ENCODE assay signal across 1 cellular context in the genomic region with DNA sequence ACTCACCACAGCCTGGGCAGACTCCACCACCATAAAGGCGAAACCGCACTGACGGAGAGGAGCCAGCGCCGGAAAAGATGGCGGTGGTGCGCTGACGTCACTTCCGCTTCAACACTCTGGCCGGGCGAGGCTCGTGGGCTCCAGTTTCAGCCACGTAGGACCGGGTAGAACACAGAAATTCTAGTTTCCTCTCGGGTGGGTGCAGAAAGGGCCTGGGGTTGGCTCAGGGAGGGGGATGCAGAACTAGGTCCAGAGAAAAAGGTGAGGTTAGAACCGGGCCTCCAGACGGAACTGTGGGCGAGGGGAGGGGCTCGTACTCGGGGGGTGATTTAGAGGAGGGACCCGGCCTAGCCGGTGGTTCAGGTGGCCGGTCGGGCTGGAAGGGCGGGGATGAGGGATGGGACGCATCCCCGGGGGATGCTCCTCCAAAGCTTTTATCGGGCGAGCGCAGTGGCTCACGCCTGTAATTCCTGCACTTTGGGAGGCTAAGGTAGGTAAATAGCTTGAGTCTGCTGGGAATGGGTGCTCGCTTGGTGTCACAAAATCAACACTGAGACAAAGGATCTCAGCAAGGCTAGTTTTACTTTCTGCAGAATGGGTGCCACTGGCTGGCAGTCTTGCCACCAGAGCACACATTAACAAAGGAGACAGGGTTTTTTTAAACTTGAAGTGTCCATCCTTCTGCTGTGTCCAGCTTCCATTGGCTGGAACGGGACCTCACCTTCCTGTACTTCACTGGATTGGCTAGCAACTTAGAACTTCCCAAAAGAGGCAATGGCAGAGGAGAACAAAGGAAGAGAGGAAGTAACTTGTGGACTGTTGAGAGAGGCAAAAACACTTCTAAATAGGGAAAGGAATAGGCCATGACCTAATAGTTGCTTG.
TF ChIP-seq lines count a peak whose summit lies in the region.

TSS of gene ZNF561 (minus strand) at position 77 of the 882 bp plus-strand sequence. CDS start 1,776 bp downstream, outside the sequence.

TF ChIP-seq in HepG2, 621 proteins besides CTCF, POLR2A, EP300 and RAD21 (continued from another document and continues in another):
- TF ChIP-seq TBX2 (CRISPR knock-in tag; IDR thresholded peaks at IDR 0.05; ENCODE audit: borderline replicate concordance) (peak; percentile 48; the same call in 1 of the 2 replicates), ZNF646 (CRISPR knock-in tag; IDR thresholded peaks at IDR 0.05) (0 out of 2 replicates have a peak, but pooled peaks have one; percentile 15), NR2C2 (CRISPR knock-in tag; IDR thresholded peaks at IDR 0.05; ENCODE audit: borderline replicate concordance) (peak; percentile 74), ZNF619 (CRISPR knock-in tag; IDR thresholded peaks at IDR 0.05) (peak; percentile 6), ZNF672 (CRISPR knock-in tag; IDR thresholded peaks at IDR 0.05) (no peak), IRF2 (CRISPR knock-in tag; IDR thresholded peaks at IDR 0.05) (peak; percentile 6; the same call in 1 of the 2 replicates), ZNF232 (CRISPR knock-in tag; IDR thresholded peaks at IDR 0.05; ENCODE audit: borderline replicate concordance) (no peak; the same call in 1 of the 2 replicates), ZNF207 (IDR thresholded peaks at IDR 0.05; ENCODE audit: borderline replicate concordance) (no peak), TBX3 (IDR thresholded peaks at IDR 0.05; ENCODE audit: borderline replicate concordance) (no peak), FIP1L1 (IDR thresholded peaks at IDR 0.05; ENCODE audit: borderline replicate concordance, insufficient read depth, low read depth, low read length) (no peak), NR1H2 (CRISPR knock-in tag; IDR thresholded peaks at IDR 0.05; ENCODE audit: borderline replicate concordance, low read depth) (0 out of 2 replicates have a peak, but pooled peaks have one; percentile 43), ZNF101 (CRISPR knock-in tag; IDR thresholded peaks at IDR 0.05; ENCODE audit: borderline replicate concordance, low read depth) (no peak), REL (CRISPR knock-in tag; conservative IDR thresholded peaks at IDR 0.05) (0 out of 2 replicates have a peak, but pooled peaks have one; percentile 34), ZNF160 (CRISPR knock-in tag; IDR thresholded peaks at IDR 0.05) (no peak), ZNF75D (CRISPR knock-in tag; IDR thresholded peaks at IDR 0.05; ENCODE audit: borderline replicate concordance) (peak; percentile 87), ZNF430 (CRISPR knock-in tag; IDR thresholded peaks at IDR 0.05) (peak; percentile 64; the same call in 1 of the 2 replicates), ZC3H4 (CRISPR knock-in tag; IDR thresholded peaks at IDR 0.05; ENCODE audit: borderline replicate concordance) (no peak; the same call in 1 of the 2 replicates)
- TF ChIP-seq, protein P1, sequence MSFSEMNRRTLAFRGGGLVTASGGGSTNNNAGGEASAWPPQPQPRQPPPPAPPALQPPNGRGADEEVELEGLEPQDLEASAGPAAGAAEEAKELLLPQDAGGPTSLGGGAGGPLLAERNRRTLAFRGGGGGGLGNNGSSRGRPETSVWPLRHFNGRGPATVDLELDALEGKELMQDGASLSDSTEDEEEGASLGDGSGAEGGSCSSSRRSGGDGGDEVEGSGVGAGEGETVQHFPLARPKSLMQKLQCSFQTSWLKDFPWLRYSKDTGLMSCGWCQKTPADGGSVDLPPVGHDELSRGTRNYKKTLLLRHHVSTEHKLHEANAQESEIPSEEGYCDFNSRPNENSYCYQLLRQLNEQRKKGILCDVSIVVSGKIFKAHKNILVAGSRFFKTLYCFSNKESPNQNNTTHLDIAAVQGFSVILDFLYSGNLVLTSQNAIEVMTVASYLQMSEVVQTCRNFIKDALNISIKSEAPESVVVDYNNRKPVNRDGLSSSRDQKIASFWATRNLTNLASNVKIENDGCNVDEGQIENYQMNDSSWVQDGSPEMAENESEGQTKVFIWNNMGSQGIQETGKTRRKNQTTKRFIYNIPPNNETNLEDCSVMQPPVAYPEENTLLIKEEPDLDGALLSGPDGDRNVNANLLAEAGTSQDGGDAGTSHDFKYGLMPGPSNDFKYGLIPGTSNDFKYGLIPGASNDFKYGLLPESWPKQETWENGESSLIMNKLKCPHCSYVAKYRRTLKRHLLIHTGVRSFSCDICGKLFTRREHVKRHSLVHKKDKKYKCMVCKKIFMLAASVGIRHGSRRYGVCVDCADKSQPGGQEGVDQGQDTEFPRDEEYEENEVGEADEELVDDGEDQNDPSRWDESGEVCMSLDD (CRISPR knock-in tag; IDR thresholded peaks at IDR 0.05; ENCODE audit: borderline replicate concordance), result no peak
- TF ChIP-seq, protein P2, sequence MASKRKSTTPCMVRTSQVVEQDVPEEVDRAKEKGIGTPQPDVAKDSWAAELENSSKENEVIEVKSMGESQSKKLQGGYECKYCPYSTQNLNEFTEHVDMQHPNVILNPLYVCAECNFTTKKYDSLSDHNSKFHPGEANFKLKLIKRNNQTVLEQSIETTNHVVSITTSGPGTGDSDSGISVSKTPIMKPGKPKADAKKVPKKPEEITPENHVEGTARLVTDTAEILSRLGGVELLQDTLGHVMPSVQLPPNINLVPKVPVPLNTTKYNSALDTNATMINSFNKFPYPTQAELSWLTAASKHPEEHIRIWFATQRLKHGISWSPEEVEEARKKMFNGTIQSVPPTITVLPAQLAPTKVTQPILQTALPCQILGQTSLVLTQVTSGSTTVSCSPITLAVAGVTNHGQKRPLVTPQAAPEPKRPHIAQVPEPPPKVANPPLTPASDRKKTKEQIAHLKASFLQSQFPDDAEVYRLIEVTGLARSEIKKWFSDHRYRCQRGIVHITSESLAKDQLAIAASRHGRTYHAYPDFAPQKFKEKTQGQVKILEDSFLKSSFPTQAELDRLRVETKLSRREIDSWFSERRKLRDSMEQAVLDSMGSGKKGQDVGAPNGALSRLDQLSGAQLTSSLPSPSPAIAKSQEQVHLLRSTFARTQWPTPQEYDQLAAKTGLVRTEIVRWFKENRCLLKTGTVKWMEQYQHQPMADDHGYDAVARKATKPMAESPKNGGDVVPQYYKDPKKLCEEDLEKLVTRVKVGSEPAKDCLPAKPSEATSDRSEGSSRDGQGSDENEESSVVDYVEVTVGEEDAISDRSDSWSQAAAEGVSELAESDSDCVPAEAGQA (IDR thresholded peaks at IDR 0.05; ENCODE audit: low read depth), result peak; percentile 88; the same call in 1 of the 2 replicates
- TF ChIP-seq, protein P2 (CRISPR knock-in tag; IDR thresholded peaks at IDR 0.05; ENCODE audit: borderline replicate concordance), result peak; percentile 29; the same call in 1 of the 2 replicates
- TF ChIP-seq, protein P3, sequence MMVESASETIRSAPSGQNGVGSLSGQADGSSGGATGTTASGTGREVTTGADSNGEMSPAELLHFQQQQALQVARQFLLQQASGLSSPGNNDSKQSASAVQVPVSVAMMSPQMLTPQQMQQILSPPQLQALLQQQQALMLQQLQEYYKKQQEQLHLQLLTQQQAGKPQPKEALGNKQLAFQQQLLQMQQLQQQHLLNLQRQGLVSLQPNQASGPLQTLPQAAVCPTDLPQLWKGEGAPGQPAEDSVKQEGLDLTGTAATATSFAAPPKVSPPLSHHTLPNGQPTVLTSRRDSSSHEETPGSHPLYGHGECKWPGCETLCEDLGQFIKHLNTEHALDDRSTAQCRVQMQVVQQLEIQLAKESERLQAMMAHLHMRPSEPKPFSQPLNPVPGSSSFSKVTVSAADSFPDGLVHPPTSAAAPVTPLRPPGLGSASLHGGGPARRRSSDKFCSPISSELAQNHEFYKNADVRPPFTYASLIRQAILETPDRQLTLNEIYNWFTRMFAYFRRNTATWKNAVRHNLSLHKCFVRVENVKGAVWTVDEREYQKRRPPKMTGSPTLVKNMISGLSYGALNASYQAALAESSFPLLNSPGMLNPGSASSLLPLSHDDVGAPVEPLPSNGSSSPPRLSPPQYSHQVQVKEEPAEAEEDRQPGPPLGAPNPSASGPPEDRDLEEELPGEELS (CRISPR knock-in tag; IDR thresholded peaks at IDR 0.05), result peak; percentile 51; the same call in 1 of the 2 replicates
- TF ChIP-seq, protein P4, sequence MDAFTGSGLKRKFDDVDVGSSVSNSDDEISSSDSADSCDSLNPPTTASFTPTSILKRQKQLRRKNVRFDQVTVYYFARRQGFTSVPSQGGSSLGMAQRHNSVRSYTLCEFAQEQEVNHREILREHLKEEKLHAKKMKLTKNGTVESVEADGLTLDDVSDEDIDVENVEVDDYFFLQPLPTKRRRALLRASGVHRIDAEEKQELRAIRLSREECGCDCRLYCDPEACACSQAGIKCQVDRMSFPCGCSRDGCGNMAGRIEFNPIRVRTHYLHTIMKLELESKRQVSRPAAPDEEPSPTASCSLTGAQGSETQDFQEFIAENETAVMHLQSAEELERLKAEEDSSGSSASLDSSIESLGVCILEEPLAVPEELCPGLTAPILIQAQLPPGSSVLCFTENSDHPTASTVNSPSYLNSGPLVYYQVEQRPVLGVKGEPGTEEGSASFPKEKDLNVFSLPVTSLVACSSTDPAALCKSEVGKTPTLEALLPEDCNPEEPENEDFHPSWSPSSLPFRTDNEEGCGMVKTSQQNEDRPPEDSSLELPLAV (CRISPR knock-in tag; conservative IDR thresholded peaks at IDR 0.05; ENCODE audit: low read depth), result no peak
- TF ChIP-seq, protein P5, sequence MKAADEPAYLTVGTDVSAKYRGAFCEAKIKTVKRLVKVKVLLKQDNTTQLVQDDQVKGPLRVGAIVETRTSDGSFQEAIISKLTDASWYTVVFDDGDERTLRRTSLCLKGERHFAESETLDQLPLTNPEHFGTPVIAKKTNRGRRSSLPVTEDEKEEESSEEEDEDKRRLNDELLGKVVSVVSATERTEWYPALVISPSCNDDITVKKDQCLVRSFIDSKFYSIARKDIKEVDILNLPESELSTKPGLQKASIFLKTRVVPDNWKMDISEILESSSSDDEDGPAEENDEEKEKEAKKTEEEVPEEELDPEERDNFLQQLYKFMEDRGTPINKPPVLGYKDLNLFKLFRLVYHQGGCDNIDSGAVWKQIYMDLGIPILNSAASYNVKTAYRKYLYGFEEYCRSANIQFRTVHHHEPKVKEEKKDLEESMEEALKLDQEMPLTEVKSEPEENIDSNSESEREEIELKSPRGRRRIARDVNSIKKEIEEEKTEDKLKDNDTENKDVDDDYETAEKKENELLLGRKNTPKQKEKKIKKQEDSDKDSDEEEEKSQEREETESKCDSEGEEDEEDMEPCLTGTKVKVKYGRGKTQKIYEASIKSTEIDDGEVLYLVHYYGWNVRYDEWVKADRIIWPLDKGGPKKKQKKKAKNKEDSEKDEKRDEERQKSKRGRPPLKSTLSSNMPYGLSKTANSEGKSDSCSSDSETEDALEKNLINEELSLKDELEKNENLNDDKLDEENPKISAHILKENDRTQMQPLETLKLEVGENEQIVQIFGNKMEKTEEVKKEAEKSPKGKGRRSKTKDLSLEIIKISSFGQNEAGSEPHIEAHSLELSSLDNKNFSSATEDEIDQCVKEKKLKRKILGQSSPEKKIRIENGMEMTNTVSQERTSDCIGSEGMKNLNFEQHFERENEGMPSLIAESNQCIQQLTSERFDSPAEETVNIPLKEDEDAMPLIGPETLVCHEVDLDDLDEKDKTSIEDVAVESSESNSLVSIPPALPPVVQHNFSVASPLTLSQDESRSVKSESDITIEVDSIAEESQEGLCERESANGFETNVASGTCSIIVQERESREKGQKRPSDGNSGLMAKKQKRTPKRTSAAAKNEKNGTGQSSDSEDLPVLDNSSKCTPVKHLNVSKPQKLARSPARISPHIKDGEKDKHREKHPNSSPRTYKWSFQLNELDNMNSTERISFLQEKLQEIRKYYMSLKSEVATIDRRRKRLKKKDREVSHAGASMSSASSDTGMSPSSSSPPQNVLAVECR (CRISPR knock-in tag; IDR thresholded peaks at IDR 0.05; ENCODE audit: borderline replicate concordance), result peak; percentile 84
